Comparison of ENCODE assay signal across 9 cellular contexts in genomic region chr3:307182-307581, GRCh38.
"Had no signal": no experiment of that assay in that cellular context is flagged by ENCODE, and none has a peak within 500 bp of the region (broad histone marks: within the 10 kb centered on the region; RNA-seq: fewer than 3 reads in every experiment).

No MANE protein-coding gene starts in this region.

- H3K9ac ChIP-seq: GM23248 had no signal

- H3K4me2 ChIP-seq: GM23338 had no signal

- H3K9me3 Mint-ChIP-seq: H9 had no signal

- H3K27ac ChIP-seq: GM23248 had no signal

- DNase-seq: GM23248, GOT3, H7, H9, HCEC 1CT, HFFc6 had no signal

- H3K9me3 ChIP-seq: HAP-1 had no signal

- H3K4me1 Mint-ChIP-seq: GM23338, H9 had no signal

- ATAC-seq: GM23338, HCT116 had no signal

- H3K4me3 Mint-ChIP-seq: GM23338, H9, HFFc6 had no signal

- H3K36me3 ChIP-seq: HAP-1 had no signal

- H2AFZ ChIP-seq: GM23248, GM23338 had no signal

- H3K27ac Mint-ChIP-seq: GM23338, H9, HFFc6 had no signal

- H3K4me3 ChIP-seq: GM23248, GM23338, HAP-1 had no signal
